In the genomic region with DNA sequence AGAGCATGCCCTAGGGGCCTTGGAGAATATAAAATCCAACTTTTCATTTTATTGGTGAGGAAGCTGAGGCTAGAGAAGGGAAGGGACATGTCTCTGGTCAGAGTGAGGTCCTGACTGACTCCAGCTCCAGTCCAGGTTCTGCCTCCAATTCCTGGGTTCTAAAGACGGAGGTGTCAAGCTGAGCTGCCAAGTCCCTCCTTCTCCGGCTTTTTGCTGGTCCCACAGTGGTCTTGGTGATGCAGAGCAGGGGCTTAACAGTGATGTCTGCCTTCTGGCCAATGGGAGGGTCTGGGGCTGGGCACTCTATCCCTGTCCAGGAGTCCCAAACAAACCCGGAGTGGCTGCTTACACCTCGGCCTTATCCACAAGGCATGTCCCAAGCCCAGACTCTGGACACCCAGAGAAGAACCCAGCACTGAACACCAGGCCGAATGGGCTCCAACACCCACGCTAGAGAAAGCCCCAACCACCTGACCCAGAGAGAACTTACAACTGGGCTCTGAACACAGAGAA, we compare ENCODE assay signal across 13 cellular contexts.
A peak's percentile ranks its signal among the peaks of the same experiment; 100 is the strongest.
DNase-seq lines count a peak whose midpoint lies in the region; ATAC-seq and TF ChIP-seq lines count a peak whose summit lies in the region.
"Had no signal": no experiment of that assay in that cellular context is flagged by ENCODE, and none has a peak within 500 bp of the region (broad histone marks: within the 10 kb centered on the region; RNA-seq: fewer than 3 reads in every experiment).

No MANE protein-coding gene starts in this region.

- H3K36me3 Mint-ChIP-seq in activated naive CD8-positive, alpha-beta T cell treated with anti-CD3 and anti-CD28 coated beads, Interleukin-2, amount 50 U/mL, for 24 hours (ENCODE audit: low read depth), result no peaks in the 10 kb centered on the region
- no peaks in the 10 kb centered on the region for H3K36me3 Mint-ChIP-seq in natural killer cell

- H3K4me3 ChIP-seq in BLaER1, result no peak overlapping the region
- no peak overlapping the region for H3K4me3 ChIP-seq in effector memory CD4-positive, alpha-beta T cell (ENCODE audit: insufficient read depth, low read depth, low read length, poor library complexity, severe bottlenecking)

- H3K36me3 ChIP-seq in BLaER1, result no peaks in the 10 kb centered on the region
- no peaks in the 10 kb centered on the region for H3K36me3 ChIP-seq in effector memory CD4-positive, alpha-beta T cell (ENCODE audit: control insufficient read depth, insufficient read depth, low read length)
- H3K36me3 ChIP-seq: heart right ventricle, pancreas had no signal

- no peaks in the 10 kb centered on the region for H3K9me3 ChIP-seq in BLaER1
- no peaks in the 10 kb centered on the region for H3K9me3 ChIP-seq in effector memory CD4-positive, alpha-beta T cell (ENCODE audit: control insufficient read depth, low read length)
- H3K9me3 ChIP-seq: heart right ventricle, pancreas had no signal

- peak; percentile 19 for DNase-seq in GM20000 (ENCODE audit: low spot score)
- DNase-seq in activated naive CD8-positive, alpha-beta T cell treated with anti-CD3 and anti-CD28 coated beads, Interleukin-2, amount 50 U/mL, for 24 hours, result no peak
- DNase-seq in natural killer cell, result no peak
- no peak for DNase-seq in DMS 273 treated with DMSO at 0.1 percent for 48 hours (lab: John Stamatoyannopoulos, UW)
- DNase-seq in effector memory CD4-positive, alpha-beta T cell, result no peak
- DNase-seq in NK-92 treated with Interleukin-12 subunit alpha and Interleukin-12 subunit beta, amount 100 ng/mL, for 24 hours (lab: John Stamatoyannopoulos, UW), result no peak
- DNase-seq: heart right ventricle, midbrain, pancreas, small intestine had no signal

- H3K27me3 ChIP-seq in BLaER1, result peaks cover 6% of the 10 kb centered on the region; the same call in 1 of the 2 replicates
- no peaks in the 10 kb centered on the region for H3K27me3 ChIP-seq in effector memory CD4-positive, alpha-beta T cell (replicated peaks; ENCODE audit: control insufficient read depth, insufficient read depth, low read length, poor library complexity, severe bottlenecking)
- H3K27me3 ChIP-seq: pancreas had no signal

- H3K9me3 Mint-ChIP-seq in activated naive CD8-positive, alpha-beta T cell treated with anti-CD3 and anti-CD28 coated beads, Interleukin-2, amount 50 U/mL, for 24 hours, result no peaks in the 10 kb centered on the region
- no peaks in the 10 kb centered on the region for H3K9me3 Mint-ChIP-seq in natural killer cell

- H4K20me1 ChIP-seq in BLaER1, result no peaks in the 10 kb centered on the region

- intact Hi-C loops in natural killer cell (cut with micrococcal nuclease), result no loop called here

- peaks cover 9% of the 10 kb centered on the region for H3K4me1 Mint-ChIP-seq in activated naive CD8-positive, alpha-beta T cell treated with anti-CD3 and anti-CD28 coated beads, Interleukin-2, amount 50 U/mL, for 24 hours
- H3K4me1 Mint-ChIP-seq in natural killer cell, result peaks cover 15 to 40% of the 10 kb centered on the region in 2 donors

- H3K4me3 Mint-ChIP-seq in activated naive CD8-positive, alpha-beta T cell treated with anti-CD3 and anti-CD28 coated beads, Interleukin-2, amount 50 U/mL, for 24 hours, result peak overlapping the region; percentile 32
- peak overlapping the region; percentile 82 for H3K4me3 Mint-ChIP-seq in natural killer cell

- H3K27ac Mint-ChIP-seq in activated naive CD8-positive, alpha-beta T cell treated with anti-CD3 and anti-CD28 coated beads, Interleukin-2, amount 50 U/mL, for 24 hours, result no peak overlapping the region
- peak overlapping the region in 1 of 2 donors; percentile 66 for H3K27ac Mint-ChIP-seq in natural killer cell

- no peak overlapping the region for H3K9ac ChIP-seq in BLaER1

- TF ChIP-seq CTCF in GM20000 (IDR thresholded peaks at IDR 0.05; ENCODE audit: extremely low read depth, missing control alignments) (no peak), natural killer cell (IDR thresholded peaks at IDR 0.05) (no peak)

- H3K27me3 Mint-ChIP-seq in activated naive CD8-positive, alpha-beta T cell treated with anti-CD3 and anti-CD28 coated beads, Interleukin-2, amount 50 U/mL, for 24 hours, result no peaks in the 10 kb centered on the region
- H3K27me3 Mint-ChIP-seq in natural killer cell (ENCODE audit: low read depth in 2 of 2), result no peaks in the 10 kb centered on the region

- H3K4me2 ChIP-seq in BLaER1, result peak overlapping the region; percentile 84; the same call in 1 of the 2 replicates

- ATAC-seq in activated naive CD8-positive, alpha-beta T cell treated with anti-CD3 and anti-CD28 coated beads, Interleukin-2, amount 50 U/mL, for 24 hours, result no peak
- no peak for ATAC-seq in natural killer cell
- ATAC-seq in GM18868 (IDR thresholded peaks at IDR 0.05; ENCODE audit: unreplicated experiment), result no peak

- no peak overlapping the region for H3K27ac ChIP-seq in BLaER1
- H3K27ac ChIP-seq in effector memory CD4-positive, alpha-beta T cell (ENCODE audit: insufficient read depth, low read length, poor library complexity, severe bottlenecking), result no peak overlapping the region
- H3K27ac ChIP-seq: HL-60, pancreas had no signal

- H3K4me1 ChIP-seq in BLaER1, result peaks cover 32% of the 10 kb centered on the region
- peaks cover 5% of the 10 kb centered on the region for H3K4me1 ChIP-seq in effector memory CD4-positive, alpha-beta T cell (ENCODE audit: control insufficient read depth, insufficient read depth, low read length, poor library complexity, severe bottlenecking)
- H3K4me1 ChIP-seq: pancreas had no signal
